Comparison of ENCODE assay signal across 9 cellular contexts in the genomic region with DNA sequence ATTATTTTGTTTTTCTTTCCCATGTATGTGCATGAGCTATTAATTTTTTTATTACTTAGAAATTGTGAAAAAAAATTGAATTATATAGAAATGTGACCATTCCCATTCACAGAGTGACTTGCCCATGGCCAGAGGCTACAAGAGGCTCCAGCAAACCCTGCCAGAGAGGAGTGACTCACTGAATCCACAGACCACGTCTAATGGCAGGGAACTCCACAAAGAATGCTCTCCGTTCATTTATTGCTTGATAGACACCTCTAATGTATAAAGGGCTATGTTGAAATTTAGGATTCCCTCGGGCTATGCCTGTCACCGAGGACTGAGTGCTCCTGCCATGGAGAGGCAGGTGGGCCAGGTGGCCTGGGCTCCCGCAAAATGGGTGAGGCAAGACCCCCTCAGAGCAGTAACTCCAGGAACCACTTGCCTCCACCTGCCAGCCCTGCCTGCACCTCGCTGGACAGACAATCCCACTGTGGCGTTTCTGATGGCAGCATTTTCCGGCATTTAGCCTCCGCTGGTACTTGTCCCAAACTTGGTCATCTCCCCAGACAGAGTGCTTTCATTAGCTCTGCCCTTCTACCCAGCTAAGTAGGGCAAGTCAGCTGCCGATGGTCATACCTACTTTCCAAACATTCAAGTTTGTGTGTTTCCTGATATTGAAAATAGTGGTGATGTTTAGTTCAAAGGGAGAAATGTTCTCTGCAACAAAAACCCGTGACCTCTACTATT.
DNase-seq lines count a peak whose midpoint lies in the region; ATAC-seq and TF ChIP-seq lines count a peak whose summit lies in the region.
"Had no signal": no experiment of that assay in that cellular context is flagged by ENCODE, and none has a peak within 500 bp of the region (broad histone marks: within the 10 kb centered on the region; RNA-seq: fewer than 3 reads in every experiment).

No MANE protein-coding gene starts in this region.

- H3K4me3 Mint-ChIP-seq in Calu3 (ENCODE audit: low read depth, unreplicated experiment) = no peak overlapping the region
- no peak overlapping the region for H3K4me3 Mint-ChIP-seq in activated naive CD8-positive, alpha-beta T cell treated with anti-CD3 and anti-CD28 coated beads for 36 hours
- H3K4me3 Mint-ChIP-seq in CD8-positive, alpha-beta T cell = no peak overlapping the region
- H3K4me3 Mint-ChIP-seq: activated T-cell treated with anti-CD3 and anti-CD28 coated beads, Interleukin-2, amount 50 U/mL, for 24 hours had no signal

- H3K27ac Mint-ChIP-seq in Calu3 (ENCODE audit: unreplicated experiment) = no peak overlapping the region
- H3K27ac Mint-ChIP-seq in activated naive CD8-positive, alpha-beta T cell treated with anti-CD3 and anti-CD28 coated beads for 36 hours = no peak overlapping the region
- no peak overlapping the region for H3K27ac Mint-ChIP-seq in CD8-positive, alpha-beta T cell
- H3K27ac Mint-ChIP-seq: activated T-cell treated with anti-CD3 and anti-CD28 coated beads, Interleukin-2, amount 50 U/mL, for 24 hours had no signal

- no peak overlapping the region for H3K27ac ChIP-seq in CD8-positive, alpha-beta T cell (ENCODE audit: low read depth, low read length)

- no peaks in the 10 kb centered on the region for H3K4me1 ChIP-seq in CD8-positive, alpha-beta T cell (ENCODE audit: insufficient read depth, low read length)

- H3K27me3 Mint-ChIP-seq in Calu3 (ENCODE audit: unreplicated experiment) = no peaks in the 10 kb centered on the region
- no peaks in the 10 kb centered on the region for H3K27me3 Mint-ChIP-seq in activated naive CD8-positive, alpha-beta T cell treated with anti-CD3 and anti-CD28 coated beads for 36 hours
- no peaks in the 10 kb centered on the region for H3K27me3 Mint-ChIP-seq in CD8-positive, alpha-beta T cell (ENCODE audit: low read depth)
- H3K27me3 Mint-ChIP-seq: activated T-cell treated with anti-CD3 and anti-CD28 coated beads, Interleukin-2, amount 50 U/mL, for 24 hours had no signal

- BruUV-seq in Calu3 (replicated peaks; lab: Mats Ljungman, UMichigan) = no TSS peak

- H3K36me3 Mint-ChIP-seq in Calu3 (ENCODE audit: insufficient read depth, unreplicated experiment) = no peaks in the 10 kb centered on the region
- H3K36me3 Mint-ChIP-seq in activated naive CD8-positive, alpha-beta T cell treated with anti-CD3 and anti-CD28 coated beads for 36 hours = peaks cover 4% of the 10 kb centered on the region
- H3K36me3 Mint-ChIP-seq in CD8-positive, alpha-beta T cell = peaks cover under 1% of the 10 kb centered on the region

- in situ Hi-C loops in astrocyte of the spinal cord (cut with HindIII; ENCODE audit: low sequenced_read_pairs) = no loop called here

- no peaks in the 10 kb centered on the region for H3K9me3 Mint-ChIP-seq in Calu3 (ENCODE audit: low read depth, unreplicated experiment)
- H3K9me3 Mint-ChIP-seq in activated naive CD8-positive, alpha-beta T cell treated with anti-CD3 and anti-CD28 coated beads for 36 hours = no peaks in the 10 kb centered on the region
- no peaks in the 10 kb centered on the region for H3K9me3 Mint-ChIP-seq in CD8-positive, alpha-beta T cell
- H3K9me3 Mint-ChIP-seq: activated T-cell treated with anti-CD3 and anti-CD28 coated beads, Interleukin-2, amount 50 U/mL, for 24 hours had no signal

- intact Hi-C loops in Calu3 (cut with micrococcal nuclease; ENCODE audit: unreplicated experiment) = no loop called here
- intact Hi-C loops in CD8-positive, alpha-beta T cell (cut with DNase I, micrococcal nuclease) = no loop called here

- no peak for TF ChIP-seq CTCF in Calu3 (IDR thresholded peaks at IDR 0.05; ENCODE audit: unreplicated experiment)
- no peak for TF ChIP-seq CTCF in astrocyte of the spinal cord (IDR thresholded peaks at IDR 0.05; ENCODE audit: low read depth, low read length)
- no peak for TF ChIP-seq CTCF in CD8-positive, alpha-beta T cell (IDR thresholded peaks at IDR 0.05)

- no peaks in the 10 kb centered on the region for H3K36me3 ChIP-seq in CD8-positive, alpha-beta T cell (ENCODE audit: insufficient read depth, low read length)

- POLR2A ChIA-PET in CD8-positive, alpha-beta T cell (lab: Charles Lee) = no interaction called here

- DNase-seq in Calu3 = peak; percentile 25
- DNase-seq in MV-4-11 (lab: John Stamatoyannopoulos, UW) = peak; percentile 34
- DNase-seq in astrocyte of the spinal cord (ENCODE audit: low read depth, low spot score) = peak; percentile 82
- peak; percentile 25 to 35 for DNase-seq in lung microvascular endothelial cell (ENCODE audit: low read depth in 2 of 2)
- DNase-seq in activated naive CD8-positive, alpha-beta T cell treated with anti-CD3 and anti-CD28 coated beads for 36 hours = no peak
- DNase-seq in CD8-positive, alpha-beta T cell = no peak
- no peak for DNase-seq in NCI-H187 (lab: John Stamatoyannopoulos, UW)
- DNase-seq: activated T-cell treated with anti-CD3 and anti-CD28 coated beads, Interleukin-2, amount 50 U/mL, for 24 hours had no signal

- CTCF ChIA-PET in Calu3 (lab: Charles Lee) = interaction anchor here (0.6 to 1.1 kb wide), 2 partner anchors 170 to 1417 kb away, joined by 3 read pairs; no protein-coding TSS in a partner anchor
- CTCF ChIA-PET in CD8-positive, alpha-beta T cell (lab: Charles Lee) = no interaction called here

- no peak overlapping the region for H3K4me3 ChIP-seq in astrocyte of the spinal cord (ENCODE audit: low read depth, low read length)
- no peak overlapping the region for H3K4me3 ChIP-seq in CD8-positive, alpha-beta T cell (ENCODE audit: low read depth, low read length)

- ATAC-seq in HG03469 (IDR thresholded peaks at IDR 0.05; ENCODE audit: unreplicated experiment) = no peak
- no peak for ATAC-seq in CD8-positive, alpha-beta T cell

- H3K27me3 ChIP-seq in CD8-positive, alpha-beta T cell (ENCODE audit: insufficient read depth, low read length) = no peaks in the 10 kb centered on the region

- H3K9me3 ChIP-seq in CD8-positive, alpha-beta T cell (ENCODE audit: low read length) = no peaks in the 10 kb centered on the region

- peaks cover 32% of the 10 kb centered on the region for H3K4me1 Mint-ChIP-seq in Calu3 (ENCODE audit: low read depth, unreplicated experiment)
- H3K4me1 Mint-ChIP-seq in activated naive CD8-positive, alpha-beta T cell treated with anti-CD3 and anti-CD28 coated beads for 36 hours = peaks cover 10% of the 10 kb centered on the region
- H3K4me1 Mint-ChIP-seq in CD8-positive, alpha-beta T cell (ENCODE audit: low read depth) = no peaks in the 10 kb centered on the region

Comparison
In these comparisons a context has a peak if more than half of its experiments do, and no peak if none do; other contexts are left out.
1. DNase-seq: peak in Calu3 (single experiment), MV-4-11 (single experiment), astrocyte of the spinal cord (single experiment) and lung microvascular endothelial cell (2 of 2); none in activated naive CD8-positive, alpha-beta T cell treated with anti-CD3 and anti-CD28 coated beads for 36 hours (single experiment), CD8-positive, alpha-beta T cell (0 of 7) and NCI-H187 (0 of 2).